In genomic region chr1:149927535-149928387, GRCh38 we compare ENCODE assay signal across 8 cellular contexts. TPM values are rescaled to one million over a fixed set of nuclear protein-coding genes. Genes with fewer than 3 reads are reported as not detected.
DNase-seq lines count a peak whose midpoint lies in the region; ATAC-seq and TF ChIP-seq lines count a peak whose summit lies in the region.

TSS of gene SF3B4 (minus strand) at chr1:149927803. CDS start at chr1:149927759, 44 bp downstream.

- no peaks in the 10 kb centered on the region for H3K9me3 Mint-ChIP-seq in activated naive CD4-positive, alpha-beta T cell treated with anti-CD3 and anti-CD28 coated beads, Interleukin-2, amount 10 ng/mL, durations not matched to agents 7 days and 5 days

- TF ChIP-seq RAD21 in SK-N-SH (IDR thresholded peaks at IDR 0.05; ENCODE audit: low read length) = no peak

- POLR2A ChIA-PET in SK-N-SH (lab: Yijun Ruan, JAX) = interaction anchor here (0.8 to 1.7 kb wide), 5 partner anchors 10 to 41 kb away, joined by 3 to 14 read pairs (median 8); a partner anchor contains a TSS

- H3K36me3 Mint-ChIP-seq in activated naive CD4-positive, alpha-beta T cell treated with anti-CD3 and anti-CD28 coated beads, Interleukin-2, amount 10 ng/mL, durations not matched to agents 7 days and 5 days = peaks cover 50% of the 10 kb centered on the region

- 1% methylated on average over 38 of the region's 48 CpGs for WGBS in SK-N-SH (ENCODE audit: low lambda C conversion rate)
- WGBS in gastroesophageal sphincter (ENCODE audit: low coverage in 1 of 2), 2 donors = 2% methylated on average over 12 of the region's 48 CpGs; no CpG with 5 or more reads in 1 of the 2 donors

- DNase-seq in NCI-H1048 (lab: John Stamatoyannopoulos, UW) (peak; percentile 96), SK-N-SH (peak; percentile 89), non-pigmented ciliary epithelial cell (ENCODE audit: low read depth) (peak; percentile 54), superior temporal gyrus (ENCODE audit: extremely low spot score) (peak; percentile 97)
- peak; percentile 98 for DNase-seq in activated naive CD4-positive, alpha-beta T cell treated with anti-CD3 and anti-CD28 coated beads, Interleukin-2, amount 10 ng/mL, durations not matched to agents 7 days and 5 days

- H3K27ac ChIP-seq in SK-N-SH (ENCODE audit: low read depth in 2 of 2, low read length in 1 of 2) (peak within 1 kb of the TSS; percentile 90 to 99), gastroesophageal sphincter (peak within 1 kb of the TSS; percentile 92 to 96 (median 94))

- peaks cover 35 to 52% of the 10 kb centered on the region in 2 experiments for H3K36me3 ChIP-seq in SK-N-SH (replicated peaks in 1 of 2; ENCODE audit: control insufficient read depth in 1 of 2, insufficient read depth in 2 of 2, low read length in 1 of 2)
- peaks cover 7 to 78% of the 10 kb centered on the region in 2 donors for H3K36me3 ChIP-seq in gastroesophageal sphincter

- peaks cover 38% of the 10 kb centered on the region for H3K79me2 ChIP-seq in SK-N-SH (ENCODE audit: insufficient read depth)

- H3F3A ChIP-seq in SK-N-SH (replicated peaks; ENCODE audit: insufficient read depth) = peaks cover 6% of the 10 kb centered on the region

- ATAC-seq in HG02588 (IDR thresholded peaks at IDR 0.05; ENCODE audit: unreplicated experiment) (peak; percentile 92), gastroesophageal sphincter (peak; percentile 99)

- peak within 1 kb of the TSS; percentile 97 for H3K27ac Mint-ChIP-seq in activated naive CD4-positive, alpha-beta T cell treated with anti-CD3 and anti-CD28 coated beads, Interleukin-2, amount 10 ng/mL, durations not matched to agents 7 days and 5 days

- H3K27me3 ChIP-seq in SK-N-SH (ENCODE audit: insufficient read depth) = no peaks in the 10 kb centered on the region
- no peaks in the 10 kb centered on the region for H3K27me3 ChIP-seq in gastroesophageal sphincter

- H3K4me1 ChIP-seq in SK-N-SH (ENCODE audit: control insufficient read depth in 1 of 2, insufficient read depth in 2 of 2, low read depth in 1 of 2, low read length in 1 of 2) (peaks cover 14 to 26% of the 10 kb centered on the region in 2 experiments), gastroesophageal sphincter (peaks cover 3 to 42% (median 18%) of the 10 kb centered on the region in 3 donors)

- CTCF ChIA-PET in SK-N-SH (lab: Yijun Ruan, JAX) = interaction anchor here (0.9 to 2.5 kb wide), 4 partner anchors 10 to 40 kb away, joined by 4 to 10 read pairs (median 5); a partner anchor contains a TSS
- CTCF ChIA-PET in activated naive CD4-positive, alpha-beta T cell treated with anti-CD3 and anti-CD28 coated beads, Interleukin-2, amount 10 ng/mL, durations not matched to agents 7 days and 5 days (lab: Charles Lee) = interaction anchor here (0.9 to 1.8 kb wide), 2 partner anchors 10 to 40 kb away, joined by 3 to 5 read pairs; a partner anchor contains a TSS

- H3K4me3 ChIP-seq in GM08714 (ENCODE audit: low read length) (peak within 1 kb of the TSS; percentile 99), SK-N-SH (ENCODE audit: low read depth in 2 of 2, low read length in 1 of 2) (peak within 1 kb of the TSS; percentile 92 to 95), gastroesophageal sphincter (peak within 1 kb of the TSS; percentile 69 to 94)

- H2AFZ ChIP-seq in SK-N-SH (ENCODE audit: low read depth) = peak within 1 kb of the TSS; percentile 66; the same call in 1 of the 2 replicates

- H3K9me3 ChIP-seq in SK-N-SH (no peaks in the 10 kb centered on the region), gastroesophageal sphincter (no peaks in the 10 kb centered on the region)

- peak within 1 kb of the TSS; percentile 81 for H3K9ac ChIP-seq in SK-N-SH

- H3K27me3 Mint-ChIP-seq in activated naive CD4-positive, alpha-beta T cell treated with anti-CD3 and anti-CD28 coated beads, Interleukin-2, amount 10 ng/mL, durations not matched to agents 7 days and 5 days = no peaks in the 10 kb centered on the region

- H3K4me3 Mint-ChIP-seq in activated naive CD4-positive, alpha-beta T cell treated with anti-CD3 and anti-CD28 coated beads, Interleukin-2, amount 10 ng/mL, durations not matched to agents 7 days and 5 days = peak within 1 kb of the TSS; percentile 99

- TF ChIP-seq CTCF in SK-N-SH (IDR thresholded peaks at IDR 0.05) (no peak), gastroesophageal sphincter (IDR thresholded peaks at IDR 0.05) (peak in 3 of 4 experiments; percentile 15 to 39 (median 35))

- H3K9me2 ChIP-seq in SK-N-SH = no peaks in the 10 kb centered on the region

- H3K4me1 Mint-ChIP-seq in activated naive CD4-positive, alpha-beta T cell treated with anti-CD3 and anti-CD28 coated beads, Interleukin-2, amount 10 ng/mL, durations not matched to agents 7 days and 5 days = peaks cover 75% of the 10 kb centered on the region

- H3K4me2 ChIP-seq in SK-N-SH = peak within 1 kb of the TSS; percentile 80

- peak; percentile 84 to 92 for TF ChIP-seq POLR2A in gastroesophageal sphincter (IDR thresholded peaks at IDR 0.05)

- peaks cover 10% of the 10 kb centered on the region; the same call in 1 of the 2 replicates for H4K20me1 ChIP-seq in SK-N-SH (ENCODE audit: insufficient read depth)

- TF ChIP-seq EP300 in SK-N-SH (IDR thresholded peaks at IDR 0.05; ENCODE audit: borderline replicate concordance in 1 of 2, low read depth in 1 of 2, low read length in 1 of 2) (no peak), gastroesophageal sphincter (IDR thresholded peaks at IDR 0.05) (no peak)

TF ChIP-seq in SK-N-SH, 30 proteins besides CTCF, POLR2A, EP300 and RAD21:
- no peak for TF ChIP-seq SMC3 (IDR thresholded peaks at IDR 0.05; ENCODE audit: low read depth, low read length)
- peak; percentile 76 for TF ChIP-seq CHD2 (IDR thresholded peaks at IDR 0.05; ENCODE audit: low read length, partially characterized antibody)
- no peak for TF ChIP-seq FOXJ3 (CRISPR knock-in tag; IDR thresholded peaks at IDR 0.05)
- TF ChIP-seq YY1 (IDR thresholded peaks at IDR 0.05; ENCODE audit: low read depth) = peak; percentile 92
- TF ChIP-seq RFX5 (IDR thresholded peaks at IDR 0.05; ENCODE audit: low read length) = no peak
- no peak for TF ChIP-seq FOSL2 (IDR thresholded peaks at IDR 0.05; ENCODE audit: borderline replicate concordance, low read depth)
- TF ChIP-seq GABPA (IDR thresholded peaks at IDR 0.05; ENCODE audit: low read depth) = peak; percentile 98
- peak; percentile 97 for TF ChIP-seq POLR2AphosphoS5 (IDR thresholded peaks at IDR 0.05; ENCODE audit: low read depth, low read length)
- no peak for TF ChIP-seq RCOR1 (IDR thresholded peaks at IDR 0.05; ENCODE audit: low read length)
- TF ChIP-seq GATA2 (CRISPR knock-in tag; IDR thresholded peaks at IDR 0.05) = no peak
- TF ChIP-seq JUND (IDR thresholded peaks at IDR 0.05) = no peak
- no peak for TF ChIP-seq FOXM1 (IDR thresholded peaks at IDR 0.05; ENCODE audit: low read depth)
- TF ChIP-seq SIN3A (IDR thresholded peaks at IDR 0.05; ENCODE audit: borderline replicate concordance, low read depth, low read length) = peak; percentile 31; the same call in 1 of the 2 replicates
- TF ChIP-seq MAX (IDR thresholded peaks at IDR 0.05; ENCODE audit: low read depth) = peak; percentile 50; the same call in 1 of the 2 replicates
- TF ChIP-seq ELF1 (IDR thresholded peaks at IDR 0.05) = peak; percentile 90
- no peak for TF ChIP-seq USF2 (IDR thresholded peaks at IDR 0.05; ENCODE audit: borderline replicate concordance, low read depth, low read length)
- peak; percentile 87 for TF ChIP-seq TAF1 (IDR thresholded peaks at IDR 0.05; ENCODE audit: borderline replicate concordance, low read depth, low read length)
- TF ChIP-seq TEAD4 (IDR thresholded peaks at IDR 0.05; ENCODE audit: borderline replicate concordance, insufficient read depth) = no peak
- no peak for TF ChIP-seq ZBTB33 (IDR thresholded peaks at IDR 0.05; ENCODE audit: borderline replicate concordance, low read depth)

RNA-seq across cellular contexts. Expression of gene SF3B4, which starts in this region (rescaled TPM):
- 42.4 and 54.3 TPM in 2 replicates for polyA plus RNA-seq in SK-N-SH (2012; rRNA removed)
- 42.6 and 50.4 TPM in 2 replicates for polyA plus RNA-seq in SK-N-SH (2012; cell fraction: cytosol; rRNA removed)
- polyA plus RNA-seq in SK-N-SH (2012; cell fraction: nucleus; rRNA removed) = 28.0 and 48.4 TPM in 2 replicates
- total RNA-seq in gastroesophageal sphincter = 10 to 100 TPM in 3 of 4 donors, 1 to 10 TPM in 1; 9.7 to 17.9 (median 14.0) TPM

Comparison
In these comparisons a context has a peak if more than half of its experiments do, and no peak if none do; other contexts are left out.
1. Peak in every context shown above with its lines: DNase-seq, ATAC-seq, H3K4me3 ChIP-seq and H3K27ac ChIP-seq.